ENCODE assay signal across 8 cellular contexts in the genomic region with DNA sequence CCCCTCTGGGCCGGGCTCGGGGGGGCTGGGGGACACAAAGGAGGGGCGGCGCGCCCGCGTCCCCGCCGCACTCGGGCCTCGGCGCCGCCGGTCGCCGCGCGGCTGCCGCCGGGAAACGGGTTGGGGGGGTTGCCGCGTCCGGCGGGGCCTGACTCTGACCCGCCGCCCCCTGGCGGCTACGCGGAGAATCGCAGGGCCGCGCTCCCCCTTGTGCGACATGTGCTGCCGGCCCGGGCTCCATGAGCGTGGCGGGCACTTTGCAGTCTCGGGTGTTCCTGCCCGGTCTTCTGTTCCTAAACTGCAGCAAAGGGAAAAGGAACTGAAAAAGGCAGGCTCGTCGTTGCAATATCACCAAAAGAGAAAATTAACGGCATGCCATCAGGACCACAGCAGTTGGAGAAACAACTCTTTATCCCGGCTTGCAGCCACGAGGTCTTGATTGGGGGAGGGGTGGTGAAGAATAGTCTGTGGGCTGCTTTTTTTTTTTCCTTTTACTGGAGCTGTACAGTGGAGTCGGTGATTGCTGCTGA. TPM values are rescaled to one million over a fixed set of nuclear protein-coding genes. Genes with fewer than 3 reads are reported as not detected.
DNase-seq lines count a peak whose midpoint lies in the region; ATAC-seq, FAIRE-seq and TF ChIP-seq lines count a peak whose summit lies in the region.

No MANE protein-coding gene starts in this region.

- WGBS in hepatocyte (ENCODE audit: low lambda C conversion rate, missing lambda C conversion rate): under 1% methylated on average over 21 of the region's 46 CpGs

- no peaks in the 10 kb centered on the region for H3K9me3 Mint-ChIP-seq in astrocyte (ENCODE audit: unreplicated experiment)

- H3K9me3 ChIP-seq in astrocyte (ENCODE audit: insufficient read depth, low read depth, low read length): no peaks in the 10 kb centered on the region
- no peaks in the 10 kb centered on the region for H3K9me3 ChIP-seq in hepatocyte (ENCODE audit: low read depth)

- H3K27me3 ChIP-seq in astrocyte (ENCODE audit: insufficient read depth, low read length) (peaks cover 7% of the 10 kb centered on the region), hepatocyte (peaks cover 8% of the 10 kb centered on the region)

- peak overlapping the region; percentile 83 for H3K4me2 ChIP-seq in astrocyte (ENCODE audit: low read length)
- H3K4me2 ChIP-seq in hepatocyte: peak overlapping the region; percentile 83

- H3K4me3 ChIP-seq in astrocyte (ENCODE audit: insufficient read depth, low read depth, low read length): peak overlapping the region; percentile 80
- peak overlapping the region; percentile 69 for H3K4me3 ChIP-seq in hepatocyte

- H3K27me3 Mint-ChIP-seq in astrocyte (ENCODE audit: low read depth, unreplicated experiment): peaks cover 3% of the 10 kb centered on the region

- no peaks in the 10 kb centered on the region for H3K9me2 ChIP-seq in hepatocyte (replicated peaks; ENCODE audit: insufficient read depth)

- TF ChIP-seq CTCF in GM13977 (IDR thresholded peaks at IDR 0.05; ENCODE audit: extremely low read depth, insufficient read depth, missing control alignments) (peak; percentile 98), astrocyte (IDR thresholded peaks at IDR 0.05; ENCODE audit: insufficient read depth, low read depth, low read length) (peak; percentile 68), hepatocyte (IDR thresholded peaks at IDR 0.05; ENCODE audit: poor library complexity) (peak; percentile 88)

- ATAC-seq in HG02885 (IDR thresholded peaks at IDR 0.05; ENCODE audit: poor library complexity, unreplicated experiment): peak; percentile 52

- H3K9ac ChIP-seq in astrocyte (ENCODE audit: low read length): peak overlapping the region; percentile 81

- H3K36me3 ChIP-seq in astrocyte (ENCODE audit: insufficient read depth, low read length) (peaks cover 24% of the 10 kb centered on the region), hepatocyte (replicated peaks; ENCODE audit: insufficient read depth, low read depth) (no peaks in the 10 kb centered on the region)

- no peaks in the 10 kb centered on the region for H3K36me3 Mint-ChIP-seq in astrocyte (ENCODE audit: low read depth, unreplicated experiment)

- H2AFZ ChIP-seq in astrocyte (ENCODE audit: low read depth, low read length) (peak overlapping the region; percentile 68), hepatocyte (peak overlapping the region; percentile 47)

- peaks cover 40% of the 10 kb centered on the region for H4K20me1 ChIP-seq in astrocyte (ENCODE audit: insufficient read depth, low read length)
- peaks cover 33% of the 10 kb centered on the region for H4K20me1 ChIP-seq in hepatocyte (ENCODE audit: insufficient read depth, poor library complexity, severe bottlenecking)

- in situ Hi-C loops in GM13977 (cut with MboI; ENCODE audit: low pct_unique_long_range_greater_than_20kb, low sequenced_read_pairs, unreplicated experiment): no loop called here

- H3K4me1 Mint-ChIP-seq in astrocyte (ENCODE audit: low read depth, unreplicated experiment): peaks cover 25% of the 10 kb centered on the region

- H3K4me3 Mint-ChIP-seq in astrocyte (ENCODE audit: unreplicated experiment): peak overlapping the region; percentile 95

- no peak for FAIRE-seq in astrocyte (lab: Jason Lieb, UNC)

- H3K4me1 ChIP-seq in astrocyte (ENCODE audit: insufficient read depth, low read length) (peaks cover 23% of the 10 kb centered on the region), hepatocyte (ENCODE audit: insufficient read depth) (peaks cover 31% of the 10 kb centered on the region)

- DNase-seq in GM13977 (ENCODE audit: low spot score) (peak; percentile 85), NCI-H146 treated with DMSO at 0.1 percent for 48 hours (lab: John Stamatoyannopoulos, UW; ENCODE audit: unreplicated experiment) (peak; percentile 89), T-helper 22 cell (ENCODE audit: low read depth) (peak; percentile 72), astrocyte (ENCODE audit: low read depth) (peak; percentile 53), hepatocyte (ENCODE audit: low spot score) (peak; percentile 95), retina (peak; percentile 96), HuH-7.5 (ENCODE audit: low spot score) (no peak)

- H3K79me2 ChIP-seq in astrocyte (ENCODE audit: insufficient read depth, low read length): peaks cover 53% of the 10 kb centered on the region
- H3K79me2 ChIP-seq in hepatocyte: peaks cover 42% of the 10 kb centered on the region

- peak overlapping the region; percentile 74 for H3K27ac ChIP-seq in astrocyte (ENCODE audit: low read depth, low read length)
- peak overlapping the region; percentile 98 for H3K27ac ChIP-seq in hepatocyte

- H3K27ac Mint-ChIP-seq in astrocyte (ENCODE audit: unreplicated experiment): peak overlapping the region; percentile 93

RNA-seq across cellular contexts. Expression of a gene that starts 1.5 kb away (rescaled TPM):
- total RNA-seq in astrocyte (4.2 and 6.3 TPM in 2 replicates), hepatocyte (6.6 and 8.4 TPM in 2 replicates)
- 1.7 and 2.6 TPM in 2 replicates for polyA plus RNA-seq in hepatocyte

RNA-seq across cellular contexts. Expression of a gene that starts 49.5 kb away (rescaled TPM):
- total RNA-seq in astrocyte: 0.67 and 1.1 TPM in 2 replicates
- 5.4 and 8.7 TPM in 2 replicates for total RNA-seq in hepatocyte
- 3.9 and 4.7 TPM in 2 replicates for polyA plus RNA-seq in hepatocyte
